Comparison of ENCODE assay signal across 8 cellular contexts in genomic region chrX:56778099-56778923, GRCh38. TPM values are rescaled to one million over a fixed set of nuclear protein-coding genes. Genes with fewer than 3 reads are reported as not detected.
DNase-seq lines count a peak whose midpoint lies in the region; ATAC-seq and TF ChIP-seq lines count a peak whose summit lies in the region.
"Not testable (repeated sequence)": the region's sequence is repeated elsewhere in the genome, so short reads cannot be mapped to it uniquely, and the experiment has no call there.

No MANE protein-coding gene starts in this region.

- not testable (repeated sequence) for H3K4me1 ChIP-seq in left lung; aorta (ENCODE audit: control insufficient read depth in 1 of 2, insufficient read depth in 2 of 2, low read length in 2 of 2)

- ATAC-seq in GM18508 (IDR thresholded peaks at IDR 0.05; ENCODE audit: insufficient read depth, unreplicated experiment) (peak; percentile 30), GM19324 (IDR thresholded peaks at IDR 0.05; ENCODE audit: low FRiP score, unreplicated experiment) (peak; percentile 38), GM21576 (IDR thresholded peaks at IDR 0.05; ENCODE audit: unreplicated experiment) (peak; percentile 34), HG02885 (IDR thresholded peaks at IDR 0.05; ENCODE audit: poor library complexity, unreplicated experiment) (peak; percentile 47), HG03354 (IDR thresholded peaks at IDR 0.05; ENCODE audit: poor library complexity, severe bottlenecking, unreplicated experiment) (peak; percentile 55), esophagus mucosa (peak; percentile 69), left lung (peak; percentile 82), aorta (ENCODE audit: low FRiP score) (peak; percentile 87)

- not testable (repeated sequence) for H3K9me3 ChIP-seq in left lung; aorta (ENCODE audit: control insufficient read depth, low read length)

- H3K27ac ChIP-seq in left lung; aorta (ENCODE audit: low read depth in 1 of 2, low read length in 2 of 2): not testable (repeated sequence)

- WGBS in aorta, 2 donors, result no CpG with 5 or more reads among the region's 32 CpGs

- DNase-seq in left lung, aorta: not testable (repeated sequence)

- not testable (repeated sequence) for H3K36me3 ChIP-seq in left lung; aorta (ENCODE audit: control insufficient read depth in 1 of 2, insufficient read depth in 2 of 2, low read length in 1 of 2)

- H3K4me3 ChIP-seq in left lung; aorta (ENCODE audit: low read length in 2 of 2): not testable (repeated sequence)

- TF ChIP-seq CTCF in left lung (IDR thresholded peaks at IDR 0.05), result not testable (repeated sequence)

- not testable (repeated sequence) for H3K27me3 ChIP-seq in left lung; aorta (ENCODE audit: control insufficient read depth in 1 of 2, insufficient read depth in 2 of 2, low read length in 1 of 2)

- intact Hi-C loops in left lung (cut with DNase I); aorta (cut with DNase I): not testable (repeated sequence)

RNA-seq across cellular contexts. Expression of gene NBDY, which starts 49.3 kb away (rescaled TPM):
- total RNA-seq in esophagus mucosa (34.2 TPM), left lung (10 to 100 TPM; 39.5 to 47.2 TPM), aorta (10 to 100 TPM; 43.0 TPM)
- 10 to 100 TPM; 35.7 to 45.5 TPM for polyA plus RNA-seq in aorta

Comparison
In these comparisons a context has a peak if more than half of its experiments do, and no peak if none do; other contexts are left out.
1. ATAC-seq: peak in every context shown above with its lines; median percentile 87 in aorta; 82 in left lung; 69 in esophagus mucosa; 55 in HG03354; 47 in HG02885; 38 in GM19324; 34 in GM21576; 30 in GM18508.